In genomic region chr19:3967983-3968382, GRCh38 we compare ENCODE assay signal across 1 cellular context.
TF ChIP-seq lines count a peak whose summit lies in the region.

No MANE protein-coding gene starts in this region.

TF ChIP-seq in HepG2, 621 proteins besides CTCF, POLR2A, EP300 and RAD21:
- TF ChIP-seq TBX2 (CRISPR knock-in tag; IDR thresholded peaks at IDR 0.05; ENCODE audit: borderline replicate concordance) = peak; percentile 3; the same call in 1 of the 2 replicates
TF ChIP-seq in HepG2: peak in this region for 1; not testable (repeated sequence) for 620.
